Comparison of ENCODE assay signal across 1 cellular context in the genomic region with DNA sequence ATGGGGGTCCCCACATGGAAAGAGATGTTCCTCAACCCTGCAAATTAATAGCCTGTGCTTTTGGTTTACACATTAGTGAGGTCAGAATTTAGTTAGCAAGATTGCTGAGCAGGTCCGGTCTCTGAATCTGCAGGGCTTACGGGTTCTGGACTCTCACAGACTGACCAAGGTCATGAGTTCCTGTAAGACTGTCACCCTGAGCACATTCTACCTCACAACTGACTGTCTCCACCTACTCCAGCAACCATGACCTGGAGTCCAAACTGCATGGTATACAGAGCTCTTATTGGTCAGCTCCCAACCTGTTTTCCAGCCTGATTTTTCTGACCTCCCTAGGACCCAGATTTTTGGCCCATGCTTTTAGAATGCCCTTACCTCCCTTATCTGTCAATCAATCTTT.
TF ChIP-seq lines count a peak whose summit lies in the region.

No MANE protein-coding gene starts in this region.

TF ChIP-seq in endothelial cell of umbilical vein, 7 proteins besides CTCF, POLR2A, EP300 and RAD21 (continued from another document):
- TF ChIP-seq, protein P1, sequence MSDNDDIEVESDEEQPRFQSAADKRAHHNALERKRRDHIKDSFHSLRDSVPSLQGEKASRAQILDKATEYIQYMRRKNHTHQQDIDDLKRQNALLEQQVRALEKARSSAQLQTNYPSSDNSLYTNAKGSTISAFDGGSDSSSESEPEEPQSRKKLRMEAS (IDR thresholded peaks at IDR 0.05; ENCODE audit: insufficient read depth, insufficient read length): no peak
- TF ChIP-seq POLR2AphosphoS5 (IDR thresholded peaks at IDR 0.05; ENCODE audit: insufficient read depth, low read depth, low read length): no peak
- no peak for TF ChIP-seq GATA2 (IDR thresholded peaks at IDR 0.05; ENCODE audit: insufficient read depth, insufficient read length, low read depth, low read length)
- no peak for TF ChIP-seq FOS (IDR thresholded peaks at IDR 0.05; ENCODE audit: borderline replicate concordance, insufficient read depth, low read length)
